In the genomic region with DNA sequence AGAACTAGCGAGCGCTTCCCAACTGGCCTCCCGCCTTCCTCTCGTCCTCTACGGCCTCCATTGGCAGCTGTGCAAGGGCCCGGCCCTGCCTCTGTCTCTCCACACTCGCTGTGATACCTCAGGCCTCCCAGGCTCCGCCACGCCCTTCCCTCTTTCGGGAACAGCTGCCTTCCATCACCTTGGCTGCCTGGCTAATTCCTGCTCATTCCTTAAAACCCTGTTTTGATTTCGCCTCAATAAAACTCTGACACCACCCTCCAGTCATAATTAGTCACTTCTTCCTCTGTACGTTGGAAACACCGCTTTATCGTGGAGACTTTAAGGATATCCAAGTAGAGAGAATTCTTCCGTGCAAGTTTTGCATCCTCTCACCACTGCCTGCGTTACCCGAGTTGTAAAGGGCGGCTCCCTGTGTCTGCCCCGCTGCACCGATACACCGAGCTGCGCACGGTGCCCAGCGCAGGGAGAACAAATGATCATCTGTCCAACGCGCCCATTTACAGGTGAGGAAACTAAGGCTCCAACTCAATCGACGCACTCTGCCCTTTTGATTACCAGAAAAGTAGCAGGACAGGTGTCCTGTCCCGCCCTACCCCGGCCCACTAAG, we compare ENCODE assay signal across 8 cellular contexts.
DNase-seq lines count a peak whose midpoint lies in the region; ATAC-seq, FAIRE-seq and TF ChIP-seq lines count a peak whose summit lies in the region.

No MANE protein-coding gene starts in this region.

- TF ChIP-seq CTCF in keratinocyte (optimal IDR thresholded peaks at IDR 0.05 in 1 of 3, IDR thresholded peaks at IDR 0.05 in 1 of 3, conservative IDR thresholded peaks at IDR 0.05 in 1 of 3; ENCODE audit: extremely low read depth in 1 of 3, insufficient read depth in 2 of 3, low read length in 3 of 3) (no peak), transverse colon (IDR thresholded peaks at IDR 0.05) (no peak), GM13977 (IDR thresholded peaks at IDR 0.05; ENCODE audit: extremely low read depth, insufficient read depth, missing control alignments) (no peak)

- TF ChIP-seq EP300 in transverse colon (IDR thresholded peaks at IDR 0.05; ENCODE audit: low read depth) = no peak

- H3K36me3 Mint-ChIP-seq in activated CD8-positive, alpha-beta T cell treated with anti-CD3 and anti-CD28 coated beads, Interleukin-2, amount 10 ng/mL, durations not matched to agents 7 days and 5 days (ENCODE audit: low read depth) = no peaks in the 10 kb centered on the region

- peak overlapping the region; percentile 89 for H3K4me2 ChIP-seq in keratinocyte (ENCODE audit: control insufficient read depth, extremely low read depth, insufficient read depth, low read depth, low read length)

- H3K9me3 Mint-ChIP-seq in activated CD8-positive, alpha-beta T cell treated with anti-CD3 and anti-CD28 coated beads, Interleukin-2, amount 10 ng/mL, durations not matched to agents 7 days and 5 days (ENCODE audit: insufficient read depth) = no peaks in the 10 kb centered on the region

- DNase-seq in EH (ENCODE audit: low read depth) (peak; percentile 73), keratinocyte (ENCODE audit: low read depth, low spot score) (no peak), transverse colon (peak; percentile 65), activated gamma-delta T cell (lab: John Stamatoyannopoulos, UW) (no peak), GM13977 (ENCODE audit: low spot score) (no peak)
- DNase-seq in activated CD8-positive, alpha-beta T cell treated with anti-CD3 and anti-CD28 coated beads, Interleukin-2, amount 10 ng/mL, durations not matched to agents 7 days and 5 days = no peak

- H4K20me1 ChIP-seq in keratinocyte (ENCODE audit: control insufficient read depth, extremely low read depth, insufficient read depth, low read length) = no peaks in the 10 kb centered on the region

- H3K4me3 ChIP-seq in keratinocyte (ENCODE audit: control insufficient read depth in 2 of 3, extremely low read depth in 1 of 3, insufficient read depth in 2 of 3, low read depth in 1 of 3, low read length in 3 of 3) (peak overlapping the region; percentile 43 to 73 (median 73)), transverse colon (peak overlapping the region in 3 of 4 donors; percentile 54 to 68 (median 57))

- POLR2A ChIA-PET in activated CD8-positive, alpha-beta T cell treated with anti-CD3 and anti-CD28 coated beads, Interleukin-2, amount 10 ng/mL, durations not matched to agents 7 days and 5 days (lab: Charles Lee) = no interaction called here

- CTCF ChIA-PET in activated CD8-positive, alpha-beta T cell treated with anti-CD3 and anti-CD28 coated beads, Interleukin-2, amount 10 ng/mL, durations not matched to agents 7 days and 5 days (lab: Charles Lee) = no interaction called here

- H3K9me3 ChIP-seq in keratinocyte (ENCODE audit: control insufficient read depth, low read depth, low read length) (no peaks in the 10 kb centered on the region), transverse colon (no peaks in the 10 kb centered on the region)

- peaks cover 3 to 6% of the 10 kb centered on the region in 2 experiments for H3K36me3 ChIP-seq in keratinocyte (ENCODE audit: control insufficient read depth in 2 of 2, extremely low read depth in 1 of 2, insufficient read depth in 2 of 2, low read length in 2 of 2)
- no peaks in the 10 kb centered on the region for H3K36me3 ChIP-seq in transverse colon

- dilution Hi-C loops in keratinocyte (cut with MboI; ENCODE audit: extremely low pct_ligation_motif_present, low sequenced_read_pairs) = no loop called here

- peak overlapping the region; percentile 42 for H2AFZ ChIP-seq in keratinocyte (ENCODE audit: control insufficient read depth, low read length)

- ATAC-seq in HG02938 (IDR thresholded peaks at IDR 0.05; ENCODE audit: unreplicated experiment) = peak; percentile 1
- ATAC-seq in activated CD8-positive, alpha-beta T cell treated with anti-CD3 and anti-CD28 coated beads, Interleukin-2, amount 10 ng/mL, durations not matched to agents 7 days and 5 days = peak; percentile 13
- no peak for ATAC-seq in GM18517 (IDR thresholded peaks at IDR 0.05; ENCODE audit: unreplicated experiment)

- H3K27me3 ChIP-seq in keratinocyte (ENCODE audit: control insufficient read depth, extremely low read depth, insufficient read depth, low read length) (no peaks in the 10 kb centered on the region), transverse colon (peaks cover 6% of the 10 kb centered on the region)

- peak overlapping the region; percentile 87 for H3K9ac ChIP-seq in keratinocyte (ENCODE audit: control insufficient read depth, extremely low read depth, insufficient read depth, low read length)

- in situ Hi-C loops in transverse colon (cut with MboI; ENCODE audit: low pct_ligation_motif_present in 1 of 4, low pct_unique_long_range_greater_than_20kb in 1 of 4, low sequenced_read_pairs in 3 of 4) = no loop called here
- in situ Hi-C loops in GM13977 (cut with MboI; ENCODE audit: low pct_unique_long_range_greater_than_20kb, low sequenced_read_pairs, unreplicated experiment) = no loop called here

- peaks cover 45% of the 10 kb centered on the region for H3K27me3 Mint-ChIP-seq in activated CD8-positive, alpha-beta T cell treated with anti-CD3 and anti-CD28 coated beads, Interleukin-2, amount 10 ng/mL, durations not matched to agents 7 days and 5 days (ENCODE audit: low read depth)

- intact Hi-C loops in transverse colon (cut with DNase I; ENCODE audit: low total_unique reads) = no loop called here

- H3K27ac ChIP-seq in keratinocyte (ENCODE audit: control insufficient read depth, insufficient read depth, low read length) = peak overlapping the region; percentile 89
- peak overlapping the region; percentile 31 to 81 (median 62) for H3K27ac ChIP-seq in transverse colon

- peak; percentile 94 for FAIRE-seq in keratinocyte (lab: Jason Lieb, UNC)

- peaks cover 12% of the 10 kb centered on the region for H3K4me1 Mint-ChIP-seq in activated CD8-positive, alpha-beta T cell treated with anti-CD3 and anti-CD28 coated beads, Interleukin-2, amount 10 ng/mL, durations not matched to agents 7 days and 5 days (ENCODE audit: low read depth)

- peaks cover 31% of the 10 kb centered on the region for H3K79me2 ChIP-seq in keratinocyte (ENCODE audit: control insufficient read depth, insufficient read depth, low read length)

- peaks cover 2% of the 10 kb centered on the region for H3K9me1 ChIP-seq in keratinocyte (ENCODE audit: control insufficient read depth, extremely low read depth, insufficient read depth, low read length)

- peak overlapping the region; percentile 70 for H3K4me3 Mint-ChIP-seq in activated CD8-positive, alpha-beta T cell treated with anti-CD3 and anti-CD28 coated beads, Interleukin-2, amount 10 ng/mL, durations not matched to agents 7 days and 5 days

- TF ChIP-seq POLR2A in transverse colon (IDR thresholded peaks at IDR 0.05) = no peak

- H3K27ac Mint-ChIP-seq in activated CD8-positive, alpha-beta T cell treated with anti-CD3 and anti-CD28 coated beads, Interleukin-2, amount 10 ng/mL, durations not matched to agents 7 days and 5 days = peak overlapping the region; percentile 33

- WGBS in transverse colon (ENCODE audit: low coverage in 1 of 2), 2 donors = 15 to 32% methylated on average over 14 to 26 of the region's 30 CpGs

- H3K4me1 ChIP-seq in keratinocyte (ENCODE audit: control insufficient read depth, extremely low read depth, insufficient read depth, low read length) (peaks cover 36% of the 10 kb centered on the region), transverse colon (peaks cover 11 to 43% (median 36%) of the 10 kb centered on the region in 4 donors)

Comparison
In these comparisons a context has a peak if more than half of its experiments do, and no peak if none do; other contexts are left out.
1. DNase-seq: peak in EH (single experiment) and transverse colon (single experiment); none in activated CD8-positive, alpha-beta T cell treated with anti-CD3 and anti-CD28 coated beads, Interleukin-2, amount 10 ng/mL, durations not matched to agents 7 days and 5 days (single experiment), keratinocyte (single experiment), activated gamma-delta T cell (single experiment) and GM13977 (single experiment).